1 cellular context compared by ENCODE assay signal in genomic region chr15:89330119-89330518, GRCh38.
TF ChIP-seq lines count a peak whose summit lies in the region.

No MANE protein-coding gene starts in this region.

TF ChIP-seq in GM12878, 131 proteins besides CTCF, POLR2A, EP300 and RAD21 (continued from another document):
- TF ChIP-seq ATF2 (IDR thresholded peaks at IDR 0.05; ENCODE audit: low read length) = no peak
TF ChIP-seq in GM12878: peak in this region for 0.
